ENCODE assay signal across 8 cellular contexts in genomic region chr7:151225948-151226510, GRCh38. TPM values are rescaled to one million over a fixed set of nuclear protein-coding genes. Genes with fewer than 3 reads are reported as not detected.
DNase-seq lines count a peak whose midpoint lies in the region; ATAC-seq and TF ChIP-seq lines count a peak whose summit lies in the region.

No MANE protein-coding gene starts in this region.

- H3K27ac Mint-ChIP-seq in activated naive CD4-positive, alpha-beta T cell treated with anti-CD3 and anti-CD28 coated beads, Interleukin-2, amount 50 U/mL, for 24 hours = peak overlapping the region; percentile 98
- peak overlapping the region; percentile 96 for H3K27ac Mint-ChIP-seq in activated naive CD8-positive, alpha-beta T cell treated with anti-CD3 and anti-CD28 coated beads, Interleukin-2, amount 50 U/mL, for 24 hours
- H3K27ac Mint-ChIP-seq in type B pancreatic cell = peak overlapping the region; percentile 98

- 51 to 56% methylated on average over 8 of the region's 8 CpGs for WGBS in lower leg skin, 2 donors

- no peaks in the 10 kb centered on the region for H3K9me3 Mint-ChIP-seq in activated naive CD4-positive, alpha-beta T cell treated with anti-CD3 and anti-CD28 coated beads, Interleukin-2, amount 50 U/mL, for 24 hours
- H3K9me3 Mint-ChIP-seq in activated naive CD8-positive, alpha-beta T cell treated with anti-CD3 and anti-CD28 coated beads, Interleukin-2, amount 50 U/mL, for 24 hours = no peaks in the 10 kb centered on the region
- H3K9me3 Mint-ChIP-seq in type B pancreatic cell = no peaks in the 10 kb centered on the region

- ATAC-seq in activated naive CD8-positive, alpha-beta T cell treated with anti-CD3 and anti-CD28 coated beads, Interleukin-2, amount 50 U/mL, for 24 hours = no peak

- DNase-seq in activated naive CD4-positive, alpha-beta T cell (lab: John Stamatoyannopoulos, UW) = no peak
- no peak for DNase-seq in activated naive CD8-positive, alpha-beta T cell treated with anti-CD3 and anti-CD28 coated beads, Interleukin-2, amount 50 U/mL, for 24 hours
- DNase-seq in lower leg skin (ENCODE audit: low spot score in 2 of 2) (no peak), type B pancreatic cell (ENCODE audit: extremely low spot score, unreplicated experiment) (no peak), NCI-H510A (lab: John Stamatoyannopoulos, UW) (no peak), HUDEP-2 (lab: John Stamatoyannopoulos, UW; ENCODE audit: unreplicated experiment in 76 of 76) (no peak), NCI-H1436 treated with DMSO at 0.1 percent for 48 hours (lab: John Stamatoyannopoulos, UW) (no peak)

- peak overlapping the region; percentile 69 for H3K4me3 ChIP-seq in lower leg skin (ENCODE audit: low read depth, poor library complexity, severe bottlenecking)

- no peak for TF ChIP-seq CTCF in lower leg skin (IDR thresholded peaks at IDR 0.05)
- no peak for TF ChIP-seq CTCF in type B pancreatic cell (conservative IDR thresholded peaks at IDR 0.05)

- H3K27me3 Mint-ChIP-seq in activated naive CD4-positive, alpha-beta T cell treated with anti-CD3 and anti-CD28 coated beads, Interleukin-2, amount 50 U/mL, for 24 hours = no peaks in the 10 kb centered on the region
- H3K27me3 Mint-ChIP-seq in activated naive CD8-positive, alpha-beta T cell treated with anti-CD3 and anti-CD28 coated beads, Interleukin-2, amount 50 U/mL, for 24 hours = no peaks in the 10 kb centered on the region
- H3K27me3 Mint-ChIP-seq in type B pancreatic cell = no peaks in the 10 kb centered on the region

- intact Hi-C loops in lower leg skin (cut with DNase I; ENCODE audit: low total_unique reads) = no loop called here

- peaks cover 33% of the 10 kb centered on the region for H3K36me3 Mint-ChIP-seq in activated naive CD4-positive, alpha-beta T cell treated with anti-CD3 and anti-CD28 coated beads, Interleukin-2, amount 50 U/mL, for 24 hours
- H3K36me3 Mint-ChIP-seq in activated naive CD8-positive, alpha-beta T cell treated with anti-CD3 and anti-CD28 coated beads, Interleukin-2, amount 50 U/mL, for 24 hours (ENCODE audit: low read depth) = peaks cover 41% of the 10 kb centered on the region
- H3K36me3 Mint-ChIP-seq in type B pancreatic cell = peaks cover 21% of the 10 kb centered on the region

- no peak for TF ChIP-seq POLR2A in lower leg skin (IDR thresholded peaks at IDR 0.05)

- peak overlapping the region; percentile 100 for H3K4me3 Mint-ChIP-seq in activated naive CD4-positive, alpha-beta T cell treated with anti-CD3 and anti-CD28 coated beads, Interleukin-2, amount 50 U/mL, for 24 hours
- H3K4me3 Mint-ChIP-seq in activated naive CD8-positive, alpha-beta T cell treated with anti-CD3 and anti-CD28 coated beads, Interleukin-2, amount 50 U/mL, for 24 hours = peak overlapping the region; percentile 91
- peak overlapping the region; percentile 99 for H3K4me3 Mint-ChIP-seq in type B pancreatic cell

- peaks cover 45% of the 10 kb centered on the region for H3K4me1 Mint-ChIP-seq in activated naive CD4-positive, alpha-beta T cell treated with anti-CD3 and anti-CD28 coated beads, Interleukin-2, amount 50 U/mL, for 24 hours
- H3K4me1 Mint-ChIP-seq in activated naive CD8-positive, alpha-beta T cell treated with anti-CD3 and anti-CD28 coated beads, Interleukin-2, amount 50 U/mL, for 24 hours = peaks cover 32% of the 10 kb centered on the region
- peaks cover 32% of the 10 kb centered on the region for H3K4me1 Mint-ChIP-seq in type B pancreatic cell (ENCODE audit: unreplicated experiment)

RNA-seq across cellular contexts. Expression of gene ABCF2, which starts 1.0 kb away (rescaled TPM):
- total RNA-seq in lower leg skin = 100 to 1,000 TPM in 1 of 4 donors, 10 to 100 TPM in 3; 16.4 to 267 (median 29.1) TPM
- 35.9 and 46.5 TPM in 2 replicates for total RNA-seq in type B pancreatic cell (ENCODE audit: low replicate concordance)

RNA-seq across cellular contexts. Expression of gene CHPF2, which starts 6.3 kb away (rescaled TPM):
- total RNA-seq in lower leg skin (10 to 100 TPM; 15.4 to 32.2 (median 26.7) TPM), type B pancreatic cell (ENCODE audit: low replicate concordance) (44.4 and 54.7 TPM in 2 replicates)

RNA-seq across cellular contexts. Expression of gene H2BK1, which starts 15.7 kb away (rescaled TPM):
- total RNA-seq in lower leg skin = not detected
- not detected in 2 replicates for total RNA-seq in type B pancreatic cell (ENCODE audit: low replicate concordance)

RNA-seq across cellular contexts. Expression of gene SMARCD3, which starts 22.5 kb away (rescaled TPM):
- 10 to 100 TPM in 3 of 4 donors, 1 to 10 TPM in 1; 4.8 to 19.8 (median 13.5) TPM for total RNA-seq in lower leg skin
- 20.0 and 58.4 TPM in 2 replicates for total RNA-seq in type B pancreatic cell (ENCODE audit: low replicate concordance)

RNA-seq across cellular contexts. Expression of gene ASB10, which starts 39.0 kb away (rescaled TPM):
- total RNA-seq in lower leg skin (not detected), type B pancreatic cell (ENCODE audit: low replicate concordance) (not detected in 2 replicates)
